In the genomic region with DNA sequence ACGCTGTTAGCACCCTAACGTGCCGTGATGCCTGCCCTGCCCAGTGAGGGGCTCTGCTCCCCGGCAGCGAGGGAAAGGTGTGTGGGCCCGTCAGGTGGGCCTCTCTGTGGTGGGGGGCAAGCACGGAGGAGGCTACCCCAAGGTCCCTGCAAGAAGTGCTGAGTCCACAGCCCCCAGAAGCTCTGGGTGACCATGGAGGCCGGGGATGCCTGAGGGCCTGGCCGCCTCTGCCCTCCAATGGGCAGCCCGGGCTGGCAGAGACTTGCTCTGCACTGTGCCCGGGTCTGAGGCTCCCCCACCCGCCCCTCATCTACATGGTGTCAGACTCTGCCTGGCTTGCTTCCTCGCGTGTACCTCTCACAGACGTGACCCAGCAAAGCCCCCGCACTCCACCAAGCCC, we compare ENCODE assay signal across 34 cellular contexts.
"Had no signal": no experiment of that assay in that cellular context is flagged by ENCODE, and none has a peak within 500 bp of the region (broad histone marks: within the 10 kb centered on the region; RNA-seq: fewer than 3 reads in every experiment).

No MANE protein-coding gene starts in this region.

- H3K27ac Mint-ChIP-seq: activated CD4-positive, alpha-beta memory T cell treated with anti-CD3 and anti-CD28 coated beads, Interleukin-2, amount 10 ng/mL, durations not matched to agents 7 days and 5 days; activated CD8-positive, alpha-beta memory T cell treated with anti-CD3 and anti-CD28 coated beads, Interleukin-2, amount 10 ng/mL, durations not matched to agents 7 days and 5 days; activated T-helper 17 cell treated with anti-CD3 and anti-CD28 coated beads, Interleukin-2, amount 50 U/mL, for 72 hours; brain had no signal

- H3K4me3 Mint-ChIP-seq: activated CD4-positive, alpha-beta memory T cell treated with anti-CD3 and anti-CD28 coated beads, Interleukin-2, amount 10 ng/mL, durations not matched to agents 7 days and 5 days; activated CD8-positive, alpha-beta memory T cell treated with anti-CD3 and anti-CD28 coated beads, Interleukin-2, amount 10 ng/mL, durations not matched to agents 7 days and 5 days; activated T-helper 17 cell treated with anti-CD3 and anti-CD28 coated beads, Interleukin-2, amount 50 U/mL, for 72 hours; brain had no signal

- H3K27ac ChIP-seq: adrenal gland, KMS-11, Peyer's patch, WERI-Rb-1 had no signal

- H3K4me3 ChIP-seq: adrenal gland, Peyer's patch had no signal

- H3K4me2 ChIP-seq: KMS-11 had no signal

- H3K27me3 ChIP-seq: adrenal gland, Peyer's patch had no signal

- ATAC-seq: activated CD8-positive, alpha-beta memory T cell treated with anti-CD3 and anti-CD28 coated beads, Interleukin-2, amount 10 ng/mL, durations not matched to agents 7 days and 5 days; activated naive CD4-positive, alpha-beta T cell treated with anti-CD3 and anti-CD28 coated beads, Interleukin-2, amount 50 U/mL, for 72 hours; activated T-helper 17 cell treated with anti-CD3 and anti-CD28 coated beads, Interleukin-2, amount 50 U/mL, for 72 hours; PC-3 had no signal

- H3K9ac ChIP-seq: KMS-11 had no signal

- DNase-seq: activated CD4-positive, alpha-beta memory T cell treated with anti-CD3 and anti-CD28 coated beads, Interleukin-2, amount 10 ng/mL, durations not matched to agents 7 days and 5 days; activated CD4-positive, alpha-beta T cell treated with anti-CD3 and anti-CD28 coated beads for 1 hour; activated CD4-positive, alpha-beta T cell treated with anti-CD3 and anti-CD28 coated beads for 48 hours; activated CD4-positive, CD25-positive, alpha-beta regulatory T cell; activated CD8-positive, alpha-beta memory T cell treated with anti-CD3 and anti-CD28 coated beads for 24 hours; activated CD8-positive, alpha-beta memory T cell treated with anti-CD3 and anti-CD28 coated beads, Interleukin-2, amount 10 ng/mL, durations not matched to agents 7 days and 5 days; activated CD8-positive, alpha-beta memory T cell treated with anti-CD3 and anti-CD28 coated beads, Interleukin-2, amount 50 U/mL, for 48 hours; activated effector memory CD4-positive, alpha-beta T cell treated with anti-CD3 and anti-CD28 coated beads, Interleukin-2, amount 50 U/mL, for 16 hours; activated naive CD4-positive, alpha-beta T cell; activated T-cell treated with anti-CD3 and anti-CD28 coated beads, Interleukin-2, amount 50 U/mL, for 48 hours; adrenal gland; central memory CD4-positive, alpha-beta T cell; MM.1S; MV-4-11; NCI-H1092; NCI-H1417; NCI-H146; NCI-H187; NCI-H2029 treated with DMSO at 0.1 percent for 48 hours; NCI-H226; NCI-H446 treated with DMSO at 0.1 percent for 48 hours; NCI-H524; PC-3; Peyer's patch; Right ventricle myocardium superior; RPMI8226; SW 1271; T-helper 1 cell; T1000; WERI-Rb-1 had no signal

- H3K9me3 ChIP-seq: adrenal gland, Peyer's patch had no signal

- H3K27me3 Mint-ChIP-seq: activated CD4-positive, alpha-beta memory T cell treated with anti-CD3 and anti-CD28 coated beads, Interleukin-2, amount 10 ng/mL, durations not matched to agents 7 days and 5 days; activated CD8-positive, alpha-beta memory T cell treated with anti-CD3 and anti-CD28 coated beads, Interleukin-2, amount 10 ng/mL, durations not matched to agents 7 days and 5 days; activated T-helper 17 cell treated with anti-CD3 and anti-CD28 coated beads, Interleukin-2, amount 50 U/mL, for 72 hours; brain had no signal
